In the genomic region with DNA sequence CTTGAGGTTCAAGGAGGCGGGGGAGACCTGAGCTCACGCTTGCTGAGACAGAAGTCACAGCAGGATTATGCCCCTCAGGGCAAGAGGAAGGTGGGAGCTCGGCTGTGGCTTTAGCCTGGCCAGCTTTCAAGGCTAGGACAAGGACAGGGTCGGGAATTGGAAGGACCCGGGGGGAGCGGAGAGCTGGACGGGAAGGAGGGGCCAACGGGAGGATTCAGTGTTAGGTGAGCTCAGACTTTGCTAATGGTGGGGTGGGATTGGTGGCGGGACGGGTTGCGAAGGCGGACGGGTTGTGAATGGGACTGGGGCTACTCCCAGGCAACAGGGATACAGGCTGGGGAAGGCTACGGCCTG, we compare ENCODE assay signal across 8 cellular contexts. TPM values are rescaled to one million over a fixed set of nuclear protein-coding genes. Genes with fewer than 3 reads are reported as not detected.
A peak's percentile ranks its signal among the peaks of the same experiment; 100 is the strongest.
DNase-seq lines count a peak whose midpoint lies in the region; ATAC-seq and TF ChIP-seq lines count a peak whose summit lies in the region.

No MANE protein-coding gene starts in this region.

- H3K4me3 ChIP-seq in OCI-LY7 (ENCODE audit: low read depth, low read length, poor library complexity, severe bottlenecking), result peak overlapping the region; percentile 83
- H3K4me3 ChIP-seq in epithelial cell of esophagus (ENCODE audit: low read length), result peak overlapping the region; percentile 70

- H3K9me3 ChIP-seq in OCI-LY7 (ENCODE audit: low read length), result no peaks in the 10 kb centered on the region

- no peak overlapping the region for H2AFZ ChIP-seq in OCI-LY7 (ENCODE audit: low read length)

- CTCF ChIA-PET in OCI-LY7 (lab: Charles Lee; ENCODE audit: unreplicated experiment), result no interaction called here

- POLR2A ChIA-PET in OCI-LY7 (lab: Charles Lee), result interaction anchor here (0.8 to 1.1 kb wide), 2 partner anchors 9 to 12 kb away, joined by 3 read pairs; no protein-coding TSS in a partner anchor

- peaks cover 6% of the 10 kb centered on the region; the same call in 1 of the 2 replicates for H4K20me1 ChIP-seq in OCI-LY7 (ENCODE audit: insufficient read depth, low read length)

- no TSS peak for BruUV-seq in OCI-LY7 (replicated peaks; lab: Mats Ljungman, UMichigan)

- H3K36me3 ChIP-seq in OCI-LY7 (ENCODE audit: insufficient read depth, low read length), result peaks cover 18% of the 10 kb centered on the region

- TF ChIP-seq CTCF in OCI-LY7 (conservative IDR thresholded peaks at IDR 0.05; ENCODE audit: low read length), result no peak
- no peak for TF ChIP-seq CTCF in epithelial cell of esophagus (IDR thresholded peaks at IDR 0.05; ENCODE audit: insufficient read depth, low read depth, low read length, missing control alignments)
- TF ChIP-seq CTCF in omental fat pad (IDR thresholded peaks at IDR 0.05), result no peak

- peak; percentile 85 for DNase-seq in DMS 273 (lab: John Stamatoyannopoulos, UW; ENCODE audit: unreplicated experiment)
- no peak for DNase-seq in OCI-LY7 (ENCODE audit: low spot score)
- no peak for DNase-seq in epithelial cell of esophagus (ENCODE audit: low read depth)
- DNase-seq in omental fat pad (ENCODE audit: low spot score), result no peak
- DNase-seq in COLO829 (ENCODE audit: low spot score), result no peak
- no peak for DNase-seq in AG08396 (ENCODE audit: low spot score)
- no peak for DNase-seq in NCI-H2107 (lab: John Stamatoyannopoulos, UW)
- no peak for DNase-seq in COLO668 (lab: John Stamatoyannopoulos, UW; ENCODE audit: unreplicated experiment)

- peak overlapping the region; percentile 71 for H3K4me2 ChIP-seq in OCI-LY7 (ENCODE audit: low read length)

- intact Hi-C loops in OCI-LY7 (cut with micrococcal nuclease; ENCODE audit: unreplicated experiment), result loop anchor here (1.0 to 2.0 kb wide), 2 partner anchors 11 to 262 kb away; a partner anchor contains a TSS

- peaks cover 41% of the 10 kb centered on the region for H3K79me2 ChIP-seq in OCI-LY7 (ENCODE audit: insufficient read depth, low read depth, low read length)

- no peaks in the 10 kb centered on the region for H3K9me2 ChIP-seq in OCI-LY7 (ENCODE audit: insufficient read depth, low read length)

- ATAC-seq in omental fat pad (ENCODE audit: low FRiP score), result peak; percentile 57

- H3K27ac ChIP-seq in OCI-LY7 (ENCODE audit: low read depth, low read length, poor library complexity, severe bottlenecking), result no peak overlapping the region

- peaks cover 9% of the 10 kb centered on the region for H3K4me1 ChIP-seq in OCI-LY7 (ENCODE audit: insufficient read depth, low read length, poor library complexity, severe bottlenecking)

RNA-seq across cellular contexts. Expression of a gene that starts 0.2 kb away (rescaled TPM):
- total RNA-seq in OCI-LY7 (2014; rRNA removed; shearing (Covaris generic)), result 0.57 and 0.79 TPM in 2 replicates
- total RNA-seq in OCI-LY7 (2022) (0.74 and 0.88 TPM in 2 replicates), omental fat pad (1 to 10 TPM in 1 of 4 donors, under 1 TPM in 2, not detected in 1; 0.38 to 1.9 (median 0.74) TPM)

RNA-seq across cellular contexts. Expression of a gene that starts 0.4 kb away (rescaled TPM):
- total RNA-seq in OCI-LY7 (2014; rRNA removed; shearing (Covaris generic)), result 41.6 and 65.0 TPM in 2 replicates
- 130 and 134 TPM in 2 replicates for total RNA-seq in OCI-LY7 (2022)
- 10 to 100 TPM; 29.1 to 38.1 (median 29.7) TPM for total RNA-seq in omental fat pad

RNA-seq across cellular contexts. Expression of a gene that starts 11.3 kb away (rescaled TPM):
- 106 and 107 TPM in 2 replicates for total RNA-seq in OCI-LY7 (2014; rRNA removed; shearing (Covaris generic))
- total RNA-seq in OCI-LY7 (2022) (115 and 123 TPM in 2 replicates), omental fat pad (10 to 100 TPM; 69.7 to 92.0 (median 80.7) TPM)
